ENCODE assay signal across 15 cellular contexts in the genomic region with DNA sequence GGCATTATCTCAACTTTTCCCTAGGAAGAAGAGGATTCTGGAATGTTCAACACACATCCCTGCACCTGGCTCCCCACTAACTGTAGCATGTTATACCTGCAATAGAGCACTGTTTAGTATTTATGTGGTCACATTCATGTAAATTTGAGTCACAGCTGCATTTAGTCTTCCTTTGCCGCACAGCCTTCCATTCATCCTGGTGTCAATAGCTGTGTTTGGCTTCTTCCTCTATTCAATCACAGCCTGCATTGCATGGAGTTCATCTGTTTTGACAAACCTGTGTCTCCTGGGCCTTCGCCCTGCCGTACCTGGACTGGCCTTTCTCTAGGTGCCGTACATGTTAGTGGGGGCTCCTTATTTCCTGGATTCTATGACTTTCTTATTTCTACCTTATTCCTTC. TPM values are rescaled to one million over a fixed set of nuclear protein-coding genes. Genes with fewer than 3 reads are reported as not detected.
DNase-seq lines count a peak whose midpoint lies in the region; ATAC-seq lines count a peak whose summit lies in the region.
"Had no signal": no experiment of that assay in that cellular context is flagged by ENCODE, and none has a peak within 500 bp of the region (broad histone marks: within the 10 kb centered on the region; RNA-seq: fewer than 3 reads in every experiment).

No MANE protein-coding gene starts in this region.

- no peak for ATAC-seq in T-helper 17 cell
- ATAC-seq in stimulated activated effector memory CD8-positive, alpha-beta T cell treated with anti-CD3 and anti-CD28 coated beads, Interleukin-12 subunit alpha, Interleukin-12 subunit beta, amount 100 ng/mL, for 72 hours = no peak

- peak overlapping the region; percentile 6 for H3K27ac Mint-ChIP-seq in activated naive CD4-positive, alpha-beta T cell treated with anti-CD3 and anti-CD28 coated beads for 36 hours
- H3K27ac Mint-ChIP-seq in activated naive CD4-positive, alpha-beta T cell treated with anti-CD3 and anti-CD28 coated beads, Interleukin-2, amount 10 ng/mL, durations not matched to agents 7 days and 5 days = no peak overlapping the region
- H3K27ac Mint-ChIP-seq in T-helper 17 cell = peak overlapping the region; percentile 70
- peak overlapping the region; percentile 0 for H3K27ac Mint-ChIP-seq in stimulated activated effector memory CD8-positive, alpha-beta T cell treated with anti-CD3 and anti-CD28 coated beads, Interleukin-12 subunit alpha, Interleukin-12 subunit beta, amount 100 ng/mL, for 72 hours

- no peaks in the 10 kb centered on the region for H3K27me3 Mint-ChIP-seq in activated naive CD4-positive, alpha-beta T cell treated with anti-CD3 and anti-CD28 coated beads for 36 hours (ENCODE audit: low read depth)
- no peaks in the 10 kb centered on the region for H3K27me3 Mint-ChIP-seq in activated naive CD4-positive, alpha-beta T cell treated with anti-CD3 and anti-CD28 coated beads, Interleukin-2, amount 10 ng/mL, durations not matched to agents 7 days and 5 days
- H3K27me3 Mint-ChIP-seq in T-helper 17 cell = no peaks in the 10 kb centered on the region

- no peak for DNase-seq in activated naive CD4-positive, alpha-beta T cell treated with anti-CD3 and anti-CD28 coated beads for 36 hours
- no peak for DNase-seq in activated naive CD4-positive, alpha-beta T cell treated with anti-CD3 and anti-CD28 coated beads, Interleukin-2, amount 10 ng/mL, durations not matched to agents 7 days and 5 days
- DNase-seq in T-helper 17 cell (no peak), inferior parietal cortex (ENCODE audit: extremely low spot score) (no peak)
- no peak for DNase-seq in stimulated activated effector memory CD8-positive, alpha-beta T cell treated with anti-CD3 and anti-CD28 coated beads, Interleukin-12 subunit alpha, Interleukin-12 subunit beta, amount 100 ng/mL, for 72 hours (ENCODE audit: low spot score in 2 of 2)
- DNase-seq: BE2C, DMS79, Kasumi-1, MG63, NCI-H1417, NCI-H1694 treated with DMSO at 0.1 percent for 48 hours, NCI-H2081 treated with DMSO at 0.1 percent for 48 hours, NCI-H2171 treated with DMSO at 0.1 percent for 48 hours, NCI-H524 treated with DMSO at 0.1 percent for 48 hours, Peyer's patch had no signal

- no peaks in the 10 kb centered on the region for H3K9me3 ChIP-seq in T-helper 17 cell (ENCODE audit: control insufficient read depth, low read length, poor library complexity, severe bottlenecking)
- H3K9me3 ChIP-seq: BE2C, MG63, Peyer's patch had no signal

- peaks cover 35% of the 10 kb centered on the region for H3K36me3 Mint-ChIP-seq in activated naive CD4-positive, alpha-beta T cell treated with anti-CD3 and anti-CD28 coated beads for 36 hours (ENCODE audit: low read depth)
- H3K36me3 Mint-ChIP-seq in activated naive CD4-positive, alpha-beta T cell treated with anti-CD3 and anti-CD28 coated beads, Interleukin-2, amount 10 ng/mL, durations not matched to agents 7 days and 5 days = peaks cover 59% of the 10 kb centered on the region
- H3K36me3 Mint-ChIP-seq in T-helper 17 cell (ENCODE audit: low read depth) = peaks cover 11% of the 10 kb centered on the region
- H3K36me3 Mint-ChIP-seq in stimulated activated effector memory CD8-positive, alpha-beta T cell treated with anti-CD3 and anti-CD28 coated beads, Interleukin-12 subunit alpha, Interleukin-12 subunit beta, amount 100 ng/mL, for 72 hours = peaks cover 85% of the 10 kb centered on the region

- no peak overlapping the region for H3K4me3 Mint-ChIP-seq in activated naive CD4-positive, alpha-beta T cell treated with anti-CD3 and anti-CD28 coated beads for 36 hours
- H3K4me3 Mint-ChIP-seq in activated naive CD4-positive, alpha-beta T cell treated with anti-CD3 and anti-CD28 coated beads, Interleukin-2, amount 10 ng/mL, durations not matched to agents 7 days and 5 days = no peak overlapping the region
- H3K4me3 Mint-ChIP-seq in T-helper 17 cell = no peak overlapping the region
- H3K4me3 Mint-ChIP-seq in stimulated activated effector memory CD8-positive, alpha-beta T cell treated with anti-CD3 and anti-CD28 coated beads, Interleukin-12 subunit alpha, Interleukin-12 subunit beta, amount 100 ng/mL, for 72 hours = no peak overlapping the region

- CTCF ChIA-PET in activated naive CD4-positive, alpha-beta T cell treated with anti-CD3 and anti-CD28 coated beads for 36 hours (lab: Charles Lee) = interaction anchor here (0.7 to 1.0 kb wide), 3 partner anchors 29 to 178 kb away, joined by 3 to 4 read pairs (median 3); no protein-coding TSS in a partner anchor
- CTCF ChIA-PET in activated naive CD4-positive, alpha-beta T cell treated with anti-CD3 and anti-CD28 coated beads, Interleukin-2, amount 10 ng/mL, durations not matched to agents 7 days and 5 days (lab: Charles Lee) = interaction anchor here (1.4 kb wide), 1 partner anchor 18 kb away, joined by 4 read pairs; no protein-coding TSS in a partner anchor

- peaks cover 20% of the 10 kb centered on the region for H3K4me1 Mint-ChIP-seq in activated naive CD4-positive, alpha-beta T cell treated with anti-CD3 and anti-CD28 coated beads for 36 hours (ENCODE audit: low read depth)
- peaks cover 24% of the 10 kb centered on the region for H3K4me1 Mint-ChIP-seq in activated naive CD4-positive, alpha-beta T cell treated with anti-CD3 and anti-CD28 coated beads, Interleukin-2, amount 10 ng/mL, durations not matched to agents 7 days and 5 days
- H3K4me1 Mint-ChIP-seq in T-helper 17 cell = peaks cover 16% of the 10 kb centered on the region
- H3K4me1 Mint-ChIP-seq in stimulated activated effector memory CD8-positive, alpha-beta T cell treated with anti-CD3 and anti-CD28 coated beads, Interleukin-12 subunit alpha, Interleukin-12 subunit beta, amount 100 ng/mL, for 72 hours = peaks cover 17% of the 10 kb centered on the region

- no peaks in the 10 kb centered on the region for H3K9me3 Mint-ChIP-seq in activated naive CD4-positive, alpha-beta T cell treated with anti-CD3 and anti-CD28 coated beads for 36 hours
- H3K9me3 Mint-ChIP-seq in activated naive CD4-positive, alpha-beta T cell treated with anti-CD3 and anti-CD28 coated beads, Interleukin-2, amount 10 ng/mL, durations not matched to agents 7 days and 5 days = no peaks in the 10 kb centered on the region
- H3K9me3 Mint-ChIP-seq in stimulated activated effector memory CD8-positive, alpha-beta T cell treated with anti-CD3 and anti-CD28 coated beads, Interleukin-12 subunit alpha, Interleukin-12 subunit beta, amount 100 ng/mL, for 72 hours = no peaks in the 10 kb centered on the region

- intact Hi-C loops in activated naive CD4-positive, alpha-beta T cell treated with anti-CD3 and anti-CD28 coated beads for 36 hours (cut with micrococcal nuclease) = no loop called here

RNA-seq across cellular contexts. Expression of a gene that starts 4.1 kb away (rescaled TPM):
- 10 to 100 TPM; 29.3 to 30.2 TPM for total RNA-seq in activated naive CD4-positive, alpha-beta T cell treated with anti-CD3 and anti-CD28 coated beads for 36 hours
- 10 to 100 TPM; 31.6 to 32.7 TPM for total RNA-seq in T-helper 17 cell

RNA-seq across cellular contexts. Expression of a gene that starts 19.2 kb away (rescaled TPM):
- total RNA-seq in activated naive CD4-positive, alpha-beta T cell treated with anti-CD3 and anti-CD28 coated beads for 36 hours = 10 to 100 TPM; 32.6 to 34.9 TPM
- 10 to 100 TPM; 10.2 to 11.1 TPM for total RNA-seq in T-helper 17 cell

RNA-seq across cellular contexts. Expression of a gene that starts 20.0 kb away (rescaled TPM):
- total RNA-seq in activated naive CD4-positive, alpha-beta T cell treated with anti-CD3 and anti-CD28 coated beads for 36 hours = 10 to 100 TPM; 16.2 to 18.0 TPM
- total RNA-seq in T-helper 17 cell = 10 to 100 TPM; 23.1 to 24.9 TPM

RNA-seq across cellular contexts. Expression of a gene that starts 27.4 kb away (rescaled TPM):
- total RNA-seq in activated naive CD4-positive, alpha-beta T cell treated with anti-CD3 and anti-CD28 coated beads for 36 hours = 10 to 100 TPM; 75.1 to 83.3 TPM
- 10 to 100 TPM; 76.3 to 79.2 TPM for total RNA-seq in T-helper 17 cell

RNA-seq across cellular contexts. Expression of a gene that starts 28.1 kb away (rescaled TPM):
- total RNA-seq in activated naive CD4-positive, alpha-beta T cell treated with anti-CD3 and anti-CD28 coated beads for 36 hours = 10 to 100 TPM; 86.3 to 91.7 TPM
- total RNA-seq in T-helper 17 cell = under 1 TPM; 0.32 to 0.37 TPM
